ENCODE assay signal across 10 cellular contexts in the genomic region with DNA sequence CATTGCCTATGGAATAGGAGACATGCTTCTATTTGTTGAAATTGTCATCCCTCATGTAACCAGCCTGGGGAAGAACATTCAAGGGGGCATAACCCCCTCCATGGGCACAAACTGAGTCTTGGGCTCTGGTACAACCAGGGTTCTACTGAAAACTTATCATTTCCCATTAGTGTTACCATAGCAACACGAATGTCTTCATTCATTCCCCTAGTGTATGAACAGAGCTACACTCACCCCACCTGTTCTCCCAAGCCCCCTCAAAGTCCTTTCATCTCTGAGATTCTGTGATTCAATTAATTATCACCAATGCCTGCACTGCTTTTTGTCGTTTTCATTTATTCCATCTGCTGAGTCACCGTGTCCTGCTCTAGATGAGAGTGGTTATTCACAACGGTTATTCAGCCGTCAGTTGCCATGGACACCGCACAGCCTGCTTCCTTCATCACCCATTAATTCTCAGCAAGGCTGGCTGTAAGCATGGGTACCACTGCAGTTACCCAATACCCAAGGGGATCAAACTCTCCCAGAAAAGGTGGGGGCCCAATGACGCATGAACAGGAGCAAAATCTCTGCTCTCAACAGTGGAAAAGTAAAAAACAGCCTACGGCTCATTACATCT. TPM values are rescaled to one million over a fixed set of nuclear protein-coding genes. Genes with fewer than 3 reads are reported as not detected.
DNase-seq lines count a peak whose midpoint lies in the region; ATAC-seq and TF ChIP-seq lines count a peak whose summit lies in the region.
"Had no signal": no experiment of that assay in that cellular context is flagged by ENCODE, and none has a peak within 500 bp of the region (broad histone marks: within the 10 kb centered on the region; RNA-seq: fewer than 3 reads in every experiment).

No MANE protein-coding gene starts in this region.

- H3K79me1 ChIP-seq in mesenchymal stem cell (replicated peaks; ENCODE audit: low read length, poor library complexity, severe bottlenecking), result no peaks in the 10 kb centered on the region

- WGBS in mesenchymal stem cell, result 64% methylated on average over 8 of the region's 8 CpGs

- H3K27ac ChIP-seq in mesenchymal stem cell (ENCODE audit: low read length, poor library complexity, severe bottlenecking) (no peak overlapping the region), RWPE1 (no peak overlapping the region)
- H3K27ac ChIP-seq: SK-N-MC had no signal

- H3K9ac ChIP-seq in mesenchymal stem cell (ENCODE audit: low read length), result no peak overlapping the region

- H3K14ac ChIP-seq in mesenchymal stem cell (ENCODE audit: low read length in 2 of 2), result no peak overlapping the region

- H2AFZ ChIP-seq in mesenchymal stem cell (ENCODE audit: low read depth, low read length), result no peak overlapping the region

- no peak overlapping the region for H2BK5ac ChIP-seq in mesenchymal stem cell (ENCODE audit: low read depth, low read length, poor library complexity, severe bottlenecking)

- H2BK12ac ChIP-seq in mesenchymal stem cell (ENCODE audit: low read length in 2 of 2), result no peak overlapping the region

- in situ Hi-C loops in astrocyte of the spinal cord (cut with HindIII; ENCODE audit: low sequenced_read_pairs), result no loop called here

- H2BK15ac ChIP-seq in mesenchymal stem cell (ENCODE audit: low read depth, poor library complexity, severe bottlenecking), result no peak overlapping the region

- POLR2A ChIA-PET in RWPE1 (lab: Yijun Ruan, JAX; ENCODE audit: low non-redundant PET), result interaction anchor here (0.6 kb wide), 1 partner anchor 15 kb away, joined by 5 read pairs; no protein-coding TSS in a partner anchor

- no peak overlapping the region for H3K4me2 ChIP-seq in mesenchymal stem cell (ENCODE audit: low read length, poor library complexity, severe bottlenecking)

- H4K91ac ChIP-seq in mesenchymal stem cell (ENCODE audit: low read length), result no peak overlapping the region

- H3K4me1 ChIP-seq in mesenchymal stem cell (ENCODE audit: control insufficient read depth, insufficient read depth, low read depth, low read length), result peaks cover 3% of the 10 kb centered on the region

- H3K23ac ChIP-seq in mesenchymal stem cell (ENCODE audit: low read length in 2 of 2), result no peak overlapping the region

- no peak overlapping the region for H3K18ac ChIP-seq in mesenchymal stem cell (ENCODE audit: low read depth in 1 of 2, low read length in 2 of 2)

- TF ChIP-seq CTCF in astrocyte of the spinal cord (IDR thresholded peaks at IDR 0.05; ENCODE audit: low read depth, low read length), result no peak
- TF ChIP-seq CTCF in RWPE1 (conservative IDR thresholded peaks at IDR 0.05; ENCODE audit: low read depth), result no peak

- no peak overlapping the region for H2AK5ac ChIP-seq in mesenchymal stem cell (ENCODE audit: low read length, severe bottlenecking)

- peaks cover 6 to 24% of the 10 kb centered on the region in 2 experiments for H3K27me3 ChIP-seq in mesenchymal stem cell (ENCODE audit: control insufficient read depth in 1 of 2, insufficient read depth in 1 of 2, low read length in 2 of 2)

- H3K4me3 ChIP-seq in astrocyte of the spinal cord (ENCODE audit: low read depth, low read length) (no peak overlapping the region), mesenchymal stem cell (ENCODE audit: insufficient read depth in 1 of 2, low read depth in 1 of 2, low read length in 2 of 2) (no peak overlapping the region)
- H3K4me3 ChIP-seq: SK-N-MC had no signal

- ATAC-seq in GM21723 (IDR thresholded peaks at IDR 0.05; ENCODE audit: unreplicated experiment), result no peak
- no peak for ATAC-seq in HG03135 (IDR thresholded peaks at IDR 0.05; ENCODE audit: unreplicated experiment)

- CTCF ChIA-PET in RWPE1 (lab: Yijun Ruan, JAX), result interaction anchor here (0.6 to 2.5 kb wide), 2 partner anchors 15 to 44 kb away, joined by 3 to 12 read pairs; no protein-coding TSS in a partner anchor

- no peak overlapping the region for H3K4ac ChIP-seq in mesenchymal stem cell (ENCODE audit: low read depth in 1 of 2, low read length in 2 of 2)

- peak; percentile 73 for DNase-seq in NCI-H345 (lab: John Stamatoyannopoulos, UW)
- no peak for DNase-seq in NCI-H345 treated with DMSO at 0.1 percent for 48 hours (lab: John Stamatoyannopoulos, UW; ENCODE audit: unreplicated experiment)
- DNase-seq in NCI-H1105 (lab: John Stamatoyannopoulos, UW), result peak; percentile 50
- DNase-seq in astrocyte of the spinal cord (ENCODE audit: low read depth, low spot score), result peak; percentile 70
- DNase-seq in mesenchymal stem cell, result peak; percentile 72
- DNase-seq in RWPE1 (ENCODE audit: low spot score), result no peak

- H2BK120ac ChIP-seq in mesenchymal stem cell (ENCODE audit: low read depth, low read length), result no peak overlapping the region

- no peaks in the 10 kb centered on the region for H3K36me3 ChIP-seq in mesenchymal stem cell (ENCODE audit: control insufficient read depth in 1 of 2, insufficient read depth in 2 of 2, low read depth in 1 of 2, low read length in 2 of 2)

- no peaks in the 10 kb centered on the region for H3K9me3 ChIP-seq in mesenchymal stem cell (ENCODE audit: control insufficient read depth, low read length)

- H4K8ac ChIP-seq in mesenchymal stem cell (ENCODE audit: low read length), result no peak overlapping the region

RNA-seq across cellular contexts. Expression of gene GAST, which starts 1.6 kb away (rescaled TPM):
- polyA plus RNA-seq in mesenchymal stem cell (2013, experiment 1 of 2), result not detected
- not detected for polyA plus RNA-seq in mesenchymal stem cell (2013, experiment 2 of 2)
- polyA plus RNA-seq: AG04450 had no signal

RNA-seq across cellular contexts. Expression of gene EIF1, which starts 21.9 kb away (rescaled TPM):
- polyA plus RNA-seq in mesenchymal stem cell (2013, experiment 1 of 2), result 1,039 TPM
- 1,049 TPM for polyA plus RNA-seq in mesenchymal stem cell (2013, experiment 2 of 2)

RNA-seq across cellular contexts. Expression of gene HAP1, which starts 23.9 kb away (rescaled TPM):
- polyA plus RNA-seq in mesenchymal stem cell (2013, experiment 1 of 2), result 1.6 TPM
- polyA plus RNA-seq in mesenchymal stem cell (2013, experiment 2 of 2), result 1.5 TPM

Comparison
In these comparisons a context has a peak if more than half of its experiments do, and no peak if none do; other contexts are left out.
1. DNase-seq: peak in NCI-H345 (single experiment), NCI-H1105 (single experiment), astrocyte of the spinal cord (single experiment) and mesenchymal stem cell (single experiment); none in NCI-H345 treated with DMSO at 0.1 percent for 48 hours (single experiment) and RWPE1 (single experiment).